8 cellular contexts compared by ENCODE assay signal in the genomic region with DNA sequence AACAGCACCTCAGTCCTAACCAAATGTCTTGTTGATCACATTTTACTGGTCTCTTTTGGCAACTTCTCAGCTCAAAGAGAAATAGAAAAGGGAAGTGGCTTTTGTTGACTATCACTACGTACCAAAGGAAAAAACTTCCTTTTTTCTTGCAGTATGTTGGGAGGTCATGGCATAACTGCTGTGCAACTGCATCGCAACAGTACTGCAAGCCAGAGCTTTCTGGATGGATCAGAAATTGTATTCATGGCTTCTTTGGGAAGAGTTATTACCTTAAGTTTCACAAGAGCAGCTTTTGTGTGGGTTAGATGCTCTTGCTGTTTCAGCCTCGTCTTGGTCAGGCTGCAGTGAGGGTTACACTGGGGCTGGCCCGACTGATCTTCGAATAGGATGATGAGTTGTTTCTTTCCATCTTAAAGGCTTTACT.
DNase-seq lines count a peak whose midpoint lies in the region; ATAC-seq and TF ChIP-seq lines count a peak whose summit lies in the region.

No MANE protein-coding gene starts in this region.

- H3F3A ChIP-seq in PC-9 (ENCODE audit: insufficient read depth, low read depth) = no peaks in the 10 kb centered on the region

- ATAC-seq in GM21529 (IDR thresholded peaks at IDR 0.05; ENCODE audit: unreplicated experiment) = peak; percentile 42
- peak; percentile 45 for ATAC-seq in left colon

- no peak overlapping the region for H3K4me2 ChIP-seq in PC-9

- DNase-seq in GM10266 (ENCODE audit: extremely low spot score) (peak; percentile 51), NOMO-1 (lab: John Stamatoyannopoulos, UW; ENCODE audit: unreplicated experiment in 2 of 2) (peak; percentile 80 to 94), left colon (no peak), AG08396 (ENCODE audit: low spot score) (no peak), DMS114 treated with DMSO at 0.1 percent for 48 hours (lab: John Stamatoyannopoulos, UW; ENCODE audit: unreplicated experiment) (no peak), PC-9 (no peak), posterior cingulate gyrus (no peak)

- no peak overlapping the region for H3K4me3 ChIP-seq in PC-9

- no peaks in the 10 kb centered on the region for H3K9me2 ChIP-seq in PC-9 (ENCODE audit: insufficient read depth)

- no peaks in the 10 kb centered on the region for H3K79me2 ChIP-seq in PC-9 (ENCODE audit: low read depth)

- no peaks in the 10 kb centered on the region for H3K4me1 ChIP-seq in PC-9 (replicated peaks; ENCODE audit: insufficient read depth)

- H3K9me3 ChIP-seq in PC-9 (ENCODE audit: insufficient read depth, low read depth) = no peaks in the 10 kb centered on the region

- no peak overlapping the region for H2AFZ ChIP-seq in PC-9

- no peak overlapping the region for H3K27ac ChIP-seq in PC-9

- POLR2A ChIA-PET in PC-9 (lab: Charles Lee; ENCODE audit: unreplicated experiment) = no interaction called here

- intact Hi-C loops in left colon (cut with DNase I, micrococcal nuclease) = no loop called here
- intact Hi-C loops in PC-9 (cut with micrococcal nuclease; ENCODE audit: unreplicated experiment) = no loop called here
- intact Hi-C loops in posterior cingulate gyrus (cut with DNase I) = no loop called here

- BruUV-seq in PC-9 (replicated peaks; lab: Mats Ljungman, UMichigan) = no TSS peak

- CTCF ChIA-PET in PC-9 (lab: Charles Lee) = no interaction called here

- no peaks in the 10 kb centered on the region for H4K20me1 ChIP-seq in PC-9 (ENCODE audit: insufficient read depth)

- no peaks in the 10 kb centered on the region for H3K36me3 ChIP-seq in PC-9 (ENCODE audit: low read depth)

- H3K27me3 ChIP-seq in PC-9 (ENCODE audit: insufficient read depth, low read depth) = peaks cover 80% of the 10 kb centered on the region

- TF ChIP-seq CTCF in GM10266 (IDR thresholded peaks at IDR 0.05; ENCODE audit: control insufficient read depth, insufficient read depth, low read depth, missing control alignments) (no peak), PC-9 (conservative IDR thresholded peaks at IDR 0.05) (no peak)

Comparison
In these comparisons a context has a peak if more than half of its experiments do, and no peak if none do; other contexts are left out.
1. DNase-seq: peak in GM10266 (single experiment) and NOMO-1 (2 of 2); none in left colon (0 of 2), AG08396 (single experiment), DMS114 treated with DMSO at 0.1 percent for 48 hours (single experiment), PC-9 (0 of 2) and posterior cingulate gyrus (0 of 10).